ENCODE assay signal across 23 cellular contexts in the genomic region with DNA sequence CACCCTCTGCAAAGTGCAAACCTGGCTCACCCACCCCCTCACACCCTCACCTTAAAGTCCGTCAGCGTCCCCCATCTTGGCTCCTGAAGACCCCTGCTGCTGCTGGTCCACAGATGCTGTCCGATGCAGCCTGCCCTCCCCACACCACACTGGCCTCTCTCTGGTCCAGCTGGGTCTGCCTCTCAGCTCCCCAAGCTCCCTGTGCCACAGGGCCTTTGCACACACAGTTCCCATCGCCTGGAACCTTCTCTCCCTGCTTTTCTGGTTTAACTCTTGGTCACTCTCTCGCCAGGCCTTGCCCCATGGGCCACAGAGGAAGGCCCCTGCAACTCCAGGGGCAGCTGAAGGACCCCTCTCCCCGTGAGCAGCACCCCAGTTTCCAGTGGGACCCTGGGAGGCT. TPM values are rescaled to one million over a fixed set of nuclear protein-coding genes. Genes with fewer than 3 reads are reported as not detected.
"Had no signal": no experiment of that assay in that cellular context is flagged by ENCODE, and none has a peak within 500 bp of the region (broad histone marks: within the 10 kb centered on the region; RNA-seq: fewer than 3 reads in every experiment).

No MANE protein-coding gene starts in this region.

- DNase-seq: body of pancreas; dorsolateral prefrontal cortex; foreskin keratinocyte; glutamatergic neuron; left ventricle myocardium superior; nephron progenitor cell; stimulated activated CD4-positive, alpha-beta T cell treated with anti-CD3 and anti-CD28 coated beads, Interleukin-2, amount 100 ng/mL, for 48 hours; T-cell; T-helper 9 cell; upper lobe of right lung had no signal

- H3K27me3 ChIP-seq: body of pancreas, dorsolateral prefrontal cortex, upper lobe of right lung had no signal

- H3K27me3 Mint-ChIP-seq: activated naive CD8-positive, alpha-beta T cell; T-cell had no signal

- H3K27ac Mint-ChIP-seq: activated naive CD8-positive, alpha-beta T cell; T-cell had no signal

- H3K27ac ChIP-seq: body of pancreas, dorsolateral prefrontal cortex, epithelial cell of prostate, foreskin keratinocyte, prostate gland, skin epidermis, upper lobe of right lung had no signal

- H3K9me3 ChIP-seq: body of pancreas, prostate gland, upper lobe of right lung had no signal

- H3K4me3 ChIP-seq: body of pancreas, dorsolateral prefrontal cortex, prostate gland, skin epidermis, upper lobe of right lung had no signal

- H3K4me3 Mint-ChIP-seq: activated naive CD8-positive, alpha-beta T cell; activated T-helper 1 cell treated with anti-CD3 and anti-CD28 coated beads, Interleukin-12 subunit alpha, Interleukin-12 subunit beta, Interleukin-2, Interleukin-4 antibody, amounts not matched to agents 30 ng/mL and 10 ng/mL and 1 ng/mL, durations not matched to agents 14 hours and 24 hours and 36 hours; endodermal cell; nephron progenitor cell; T-cell had no signal

- H3K36me3 ChIP-seq: prostate gland, upper lobe of right lung had no signal

- H3K9me3 Mint-ChIP-seq: activated T-helper 1 cell treated with anti-CD3 and anti-CD28 coated beads, Interleukin-12 subunit alpha, Interleukin-12 subunit beta, Interleukin-2, Interleukin-4 antibody, amounts not matched to agents 30 ng/mL and 10 ng/mL and 1 ng/mL, durations not matched to agents 14 hours and 24 hours and 36 hours; nephron progenitor cell; T-cell had no signal

- ATAC-seq: activated CD4-positive, CD25-positive, alpha-beta regulatory T cell treated with anti-CD3 and anti-CD28 coated beads, Interleukin-2, amount 50 U/mL, for 24 hours; body of pancreas; foreskin keratinocyte; left ventricle myocardium superior; right cardiac atrium; SK-N-SH treated with all-trans-retinoic acid at 6 μM for 48 hours; T-cell; upper lobe of right lung had no signal

- H3K4me1 ChIP-seq: foreskin keratinocyte, prostate gland, upper lobe of right lung had no signal

- H3K36me3 Mint-ChIP-seq: T-cell had no signal

- H3K4me1 Mint-ChIP-seq: T-cell had no signal

- FAIRE-seq: colon had no signal

RNA-seq across cellular contexts. Expression of gene TESC, which starts 44.9 kb away (rescaled TPM):
- total RNA-seq: fibroblast of lung, foreskin keratinocyte, myocyte, osteocyte had no signal
- polyA plus RNA-seq: fibroblast of lung had no signal
